20 cellular contexts compared by ENCODE assay signal in genomic region chr9:131214457-131214856, GRCh38.
DNase-seq lines count a peak whose midpoint lies in the region; ATAC-seq, FAIRE-seq and TF ChIP-seq lines count a peak whose summit lies in the region.
"Had no signal": no experiment of that assay in that cellular context is flagged by ENCODE, and none has a peak within 500 bp of the region (broad histone marks: within the 10 kb centered on the region; RNA-seq: fewer than 3 reads in every experiment).

No MANE protein-coding gene starts in this region.

- no peaks in the 10 kb centered on the region for H3K9me3 ChIP-seq in K562 (replicated peaks; ENCODE audit: control insufficient read depth, insufficient read depth, low read depth, low read length)
- H3K9me3 ChIP-seq in PC-9 (ENCODE audit: insufficient read depth, low read depth), result no peaks in the 10 kb centered on the region
- peaks cover 10% of the 10 kb centered on the region for H3K9me3 ChIP-seq in A673 (ENCODE audit: low read depth, low read length, poor library complexity, severe bottlenecking)
- H3K9me3 ChIP-seq: colonic mucosa, ovary had no signal

- no peak for TF ChIP-seq EP300 in K562 (IDR thresholded peaks at IDR 0.05; ENCODE audit: low read length)

- no peaks in the 10 kb centered on the region for H3K27me3 ChIP-seq in K562 (ENCODE audit: control insufficient read depth in 2 of 2, insufficient read depth in 2 of 2, low read length in 2 of 2)
- H3K27me3 ChIP-seq in PC-9 (ENCODE audit: insufficient read depth, low read depth), result no peaks in the 10 kb centered on the region
- no peaks in the 10 kb centered on the region for H3K27me3 ChIP-seq in A673 (replicated peaks; ENCODE audit: insufficient read depth, low read depth, low read length, poor library complexity)
- H3K27me3 ChIP-seq: colonic mucosa, ovary had no signal

- TF ChIP-seq POLR2A in K562 (conservative IDR thresholded peaks at IDR 0.05), result no peak

- no peak for TF ChIP-seq RAD21 in K562 (CRISPR knock-in tag; conservative IDR thresholded peaks at IDR 0.05 in 1 of 2, IDR thresholded peaks at IDR 0.05 in 1 of 2)

- intact Hi-C loops in K562 (cut with micrococcal nuclease), result no loop called here
- intact Hi-C loops in PC-9 (cut with micrococcal nuclease; ENCODE audit: unreplicated experiment), result no loop called here
- intact Hi-C loops in A673 (cut with micrococcal nuclease; ENCODE audit: unreplicated experiment), result no loop called here

- in situ Hi-C loops in K562 (cut with MboI), result loop anchor here (10.0 kb wide), 1 partner anchor 120 kb away; no protein-coding TSS in a partner anchor

- H3K4me3 ChIP-seq in K562, result no peak overlapping the region
- no peak overlapping the region for H3K4me3 ChIP-seq in PC-9
- no peak overlapping the region for H3K4me3 ChIP-seq in A673 (ENCODE audit: low read depth, low read length, poor library complexity, severe bottlenecking)
- H3K4me3 ChIP-seq: colonic mucosa, ovary had no signal

- no peak overlapping the region for H3K9ac ChIP-seq in K562 (ENCODE audit: insufficient read depth in 1 of 2, low read depth in 2 of 2, low read length in 2 of 2)

- H3K36me3 ChIP-seq in K562 (ENCODE audit: control insufficient read depth, insufficient read depth, low read length) (peaks cover 87% of the 10 kb centered on the region), PC-9 (ENCODE audit: low read depth) (peaks cover 6% of the 10 kb centered on the region; the same call in 1 of the 2 replicates), A673 (ENCODE audit: insufficient read depth, low read length, poor library complexity, severe bottlenecking) (peaks cover 3% of the 10 kb centered on the region)
- H3K36me3 ChIP-seq: colonic mucosa, ovary had no signal

- no peak for TF ChIP-seq CTCF in K562 (IDR thresholded peaks at IDR 0.05 in 2 of 3, conservative IDR thresholded peaks at IDR 0.05 in 1 of 3; ENCODE audit: insufficient read depth in 2 of 3, low read depth in 1 of 3, low read length in 3 of 3)
- no peak for TF ChIP-seq CTCF in PC-9 (conservative IDR thresholded peaks at IDR 0.05)
- no peak for TF ChIP-seq CTCF in A673 (conservative IDR thresholded peaks at IDR 0.05; ENCODE audit: low read depth, low read length)

- BruUV-seq in K562 (replicated peaks; lab: Mats Ljungman, UMichigan) (no TSS peak), PC-9 (replicated peaks; lab: Mats Ljungman, UMichigan) (no TSS peak), A673 (replicated peaks; lab: Mats Ljungman, UMichigan) (no TSS peak)

- H3K9me2 ChIP-seq in PC-9 (ENCODE audit: insufficient read depth), result no peaks in the 10 kb centered on the region

- CTCF ChIA-PET in K562 (lab: Yijun Ruan, JAX; ENCODE audit: low intra/inter-chr PET ratio), result no interaction called here
- CTCF ChIA-PET in PC-9 (lab: Charles Lee), result no interaction called here
- CTCF ChIA-PET in A673 (lab: Charles Lee), result no interaction called here

- H3K4me2 ChIP-seq in K562 (ENCODE audit: insufficient read depth, low read length) (no peak overlapping the region), PC-9 (no peak overlapping the region)

- H3K79me2 ChIP-seq in K562 (ENCODE audit: control insufficient read depth, insufficient read depth, low read length) (no peaks in the 10 kb centered on the region), PC-9 (ENCODE audit: low read depth) (no peaks in the 10 kb centered on the region)

- ATAC-seq in K562, result peak; percentile 3

- H3K9me1 ChIP-seq in K562 (ENCODE audit: control insufficient read depth, insufficient read depth, low read length), result peaks cover 4% of the 10 kb centered on the region

- H2AFZ ChIP-seq in K562 (ENCODE audit: low read depth, low read length) (no peak overlapping the region), PC-9 (no peak overlapping the region)

- no peaks in the 10 kb centered on the region for H4K20me1 ChIP-seq in K562 (replicated peaks; ENCODE audit: control insufficient read depth, insufficient read depth, low read length)
- H4K20me1 ChIP-seq in PC-9 (ENCODE audit: insufficient read depth), result no peaks in the 10 kb centered on the region

- no peak for FAIRE-seq in K562 (lab: Jason Lieb, UNC)

- no peak overlapping the region for H3K27ac ChIP-seq in K562 (ENCODE audit: extremely low read depth, low read depth, low read length)
- no peak overlapping the region for H3K27ac ChIP-seq in PC-9
- no peak overlapping the region for H3K27ac ChIP-seq in A673 (ENCODE audit: low read depth, low read length, poor library complexity, severe bottlenecking)
- H3K27ac ChIP-seq: colonic mucosa, RWPE1 had no signal

- WGBS in K562 (ENCODE audit: insufficient coverage, low coverage, missing lambda C conversion rate), result 75% methylated on average over 4 of the region's 4 CpGs

- peak; percentile 15 for DNase-seq in HS-5 (ENCODE audit: low read depth)
- no peak for DNase-seq in K562 (ENCODE audit: extremely low read depth in 1 of 4, low spot score in 3 of 4)
- DNase-seq in inferior parietal cortex (ENCODE audit: extremely low spot score), result peak; percentile 66
- DNase-seq in stromal cell of bone marrow (ENCODE audit: low read depth), result peak; percentile 45
- DNase-seq in PC-9, result no peak
- no peak for DNase-seq in NCI-H446 (lab: John Stamatoyannopoulos, UW)
- no peak for DNase-seq in A673 (ENCODE audit: low spot score)
- DNase-seq: activated CD4-positive, alpha-beta memory T cell treated with anti-CD3 and anti-CD28 coated beads, Interleukin-2, amount 10 ng/mL, durations not matched to agents 7 days and 5 days; activated T-cell treated with anti-CD3 and anti-CD28 coated beads, Interleukin-2, amount 50 U/mL, for 48 hours; colonic mucosa; H7; immature natural killer cell; mammary epithelial cell; naive B cell; NCI-H1105; NCI-H524; ovary; stimulated activated CD4-positive, alpha-beta T cell treated with anti-CD3 and anti-CD28 coated beads, Interleukin-1b, Interleukin-23, amount 100 ng/mL, for 48 hours; stimulated activated naive CD4-positive, alpha-beta T cell had no signal

- no peaks in the 10 kb centered on the region; the same call in 1 of the 2 replicates for H3F3A ChIP-seq in PC-9 (ENCODE audit: insufficient read depth, low read depth)

- H3K4me1 ChIP-seq in K562 (replicated peaks in 1 of 2; ENCODE audit: control insufficient read depth in 2 of 2, insufficient read depth in 2 of 2, low read length in 2 of 2) (peaks cover 0 to 16% of the 10 kb centered on the region in 2 experiments; a peak in 3 of 5 replicates), PC-9 (replicated peaks; ENCODE audit: insufficient read depth) (no peaks in the 10 kb centered on the region), A673 (ENCODE audit: insufficient read depth, low read length, poor library complexity, severe bottlenecking) (no peaks in the 10 kb centered on the region)
- H3K4me1 ChIP-seq: colonic mucosa had no signal

- POLR2A ChIA-PET in K562 (lab: Yijun Ruan, JAX), result interaction anchor here (0.6 to 11.5 kb wide), 15 partner anchors 7 to 390 kb away, joined by 3 to 156 read pairs (median 4); no protein-coding TSS in a partner anchor
- POLR2A ChIA-PET in PC-9 (lab: Charles Lee; ENCODE audit: unreplicated experiment), result no interaction called here
- POLR2A ChIA-PET in A673 (lab: Charles Lee; ENCODE audit: low non-redundant PET), result no interaction called here

TF ChIP-seq in K562, 482 proteins besides CTCF, POLR2A, EP300 and RAD21:
- TF ChIP-seq, protein P1, sequence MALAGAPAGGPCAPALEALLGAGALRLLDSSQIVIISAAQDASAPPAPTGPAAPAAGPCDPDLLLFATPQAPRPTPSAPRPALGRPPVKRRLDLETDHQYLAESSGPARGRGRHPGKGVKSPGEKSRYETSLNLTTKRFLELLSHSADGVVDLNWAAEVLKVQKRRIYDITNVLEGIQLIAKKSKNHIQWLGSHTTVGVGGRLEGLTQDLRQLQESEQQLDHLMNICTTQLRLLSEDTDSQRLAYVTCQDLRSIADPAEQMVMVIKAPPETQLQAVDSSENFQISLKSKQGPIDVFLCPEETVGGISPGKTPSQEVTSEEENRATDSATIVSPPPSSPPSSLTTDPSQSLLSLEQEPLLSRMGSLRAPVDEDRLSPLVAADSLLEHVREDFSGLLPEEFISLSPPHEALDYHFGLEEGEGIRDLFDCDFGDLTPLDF (CRISPR knock-in tag; IDR thresholded peaks at IDR 0.05), result peak; percentile 4; the same call in 1 of the 2 replicates
- TF ChIP-seq TAL1 (IDR thresholded peaks at IDR 0.05), result no peak
- no peak for TF ChIP-seq CEBPG (CRISPR knock-in tag; IDR thresholded peaks at IDR 0.05)
- TF ChIP-seq CEBPG (tag; conservative IDR thresholded peaks at IDR 0.05 in 1 of 2, IDR thresholded peaks at IDR 0.05 in 1 of 2), result no peak
- TF ChIP-seq PURB (CRISPR knock-in tag; IDR thresholded peaks at IDR 0.05; ENCODE audit: low read depth), result no peak
- no peak for TF ChIP-seq RB1 (IDR thresholded peaks at IDR 0.05; ENCODE audit: low read depth)
- no peak for TF ChIP-seq GMEB1 (CRISPR knock-in tag; IDR thresholded peaks at IDR 0.05)
- no peak for TF ChIP-seq KDM5B (IDR thresholded peaks at IDR 0.05; ENCODE audit: insufficient replicate concordance, low read depth, low read length)
- no peak for TF ChIP-seq KAT8 (IDR thresholded peaks at IDR 0.05; ENCODE audit: low read depth)
- no peak for TF ChIP-seq ZNF551 (CRISPR knock-in tag; IDR thresholded peaks at IDR 0.05)

Comparison
In these comparisons a context has a peak if more than half of its experiments do, and no peak if none do; other contexts are left out.
1. DNase-seq: peak in HS-5 (single experiment), inferior parietal cortex (single experiment) and stromal cell of bone marrow (single experiment); none in K562 (0 of 4), PC-9 (0 of 2), NCI-H446 (0 of 2) and A673 (single experiment).